1 cellular context compared by ENCODE assay signal in the genomic region with DNA sequence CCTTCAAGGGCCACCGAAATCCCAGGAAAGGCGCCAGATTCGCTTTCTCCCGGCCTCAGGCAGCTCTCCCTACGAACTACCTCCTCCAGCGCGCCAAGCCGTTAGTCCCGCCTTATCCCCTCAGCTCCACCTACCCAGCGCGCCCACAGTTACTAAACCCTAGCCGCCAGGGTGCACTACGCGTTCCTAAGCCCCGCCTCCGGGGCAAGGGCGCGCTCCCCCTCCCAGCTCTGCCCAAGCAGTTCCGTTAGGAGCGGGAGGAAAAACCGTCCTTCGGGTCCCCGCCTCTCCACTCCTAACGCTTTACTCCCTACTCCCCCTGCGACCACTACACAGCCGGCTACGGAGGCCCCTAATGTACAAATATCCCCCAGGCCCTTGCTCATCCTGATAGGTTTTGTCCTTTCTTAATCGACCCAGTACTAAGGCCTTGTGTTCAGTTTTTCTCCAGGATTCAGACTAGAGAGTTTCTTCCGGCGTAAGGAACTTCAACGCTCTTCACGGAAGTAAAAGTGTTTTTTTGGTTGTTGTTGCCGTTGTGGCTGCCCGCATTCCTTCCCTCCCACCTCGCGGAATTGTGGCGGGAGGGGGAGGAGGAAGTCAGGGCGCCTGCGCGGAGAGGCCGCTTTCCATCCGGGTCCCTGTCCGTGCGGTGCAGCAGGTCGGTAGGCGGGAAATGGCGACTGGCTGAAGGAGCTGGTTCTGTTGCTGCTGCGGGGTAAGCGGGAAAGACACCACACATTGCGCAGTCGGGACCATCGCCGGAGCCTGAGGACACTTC.
TF ChIP-seq lines count a peak whose summit lies in the region.

A gene (plus strand): TSS at position 655 of the 781 bp plus-strand sequence. CDS start 31,386 bp downstream, outside the sequence.

TF ChIP-seq in HEK293, 187 proteins besides CTCF, POLR2A, EP300 and RAD21 (continued from another document and continues in another):
- TF ChIP-seq, protein P1, sequence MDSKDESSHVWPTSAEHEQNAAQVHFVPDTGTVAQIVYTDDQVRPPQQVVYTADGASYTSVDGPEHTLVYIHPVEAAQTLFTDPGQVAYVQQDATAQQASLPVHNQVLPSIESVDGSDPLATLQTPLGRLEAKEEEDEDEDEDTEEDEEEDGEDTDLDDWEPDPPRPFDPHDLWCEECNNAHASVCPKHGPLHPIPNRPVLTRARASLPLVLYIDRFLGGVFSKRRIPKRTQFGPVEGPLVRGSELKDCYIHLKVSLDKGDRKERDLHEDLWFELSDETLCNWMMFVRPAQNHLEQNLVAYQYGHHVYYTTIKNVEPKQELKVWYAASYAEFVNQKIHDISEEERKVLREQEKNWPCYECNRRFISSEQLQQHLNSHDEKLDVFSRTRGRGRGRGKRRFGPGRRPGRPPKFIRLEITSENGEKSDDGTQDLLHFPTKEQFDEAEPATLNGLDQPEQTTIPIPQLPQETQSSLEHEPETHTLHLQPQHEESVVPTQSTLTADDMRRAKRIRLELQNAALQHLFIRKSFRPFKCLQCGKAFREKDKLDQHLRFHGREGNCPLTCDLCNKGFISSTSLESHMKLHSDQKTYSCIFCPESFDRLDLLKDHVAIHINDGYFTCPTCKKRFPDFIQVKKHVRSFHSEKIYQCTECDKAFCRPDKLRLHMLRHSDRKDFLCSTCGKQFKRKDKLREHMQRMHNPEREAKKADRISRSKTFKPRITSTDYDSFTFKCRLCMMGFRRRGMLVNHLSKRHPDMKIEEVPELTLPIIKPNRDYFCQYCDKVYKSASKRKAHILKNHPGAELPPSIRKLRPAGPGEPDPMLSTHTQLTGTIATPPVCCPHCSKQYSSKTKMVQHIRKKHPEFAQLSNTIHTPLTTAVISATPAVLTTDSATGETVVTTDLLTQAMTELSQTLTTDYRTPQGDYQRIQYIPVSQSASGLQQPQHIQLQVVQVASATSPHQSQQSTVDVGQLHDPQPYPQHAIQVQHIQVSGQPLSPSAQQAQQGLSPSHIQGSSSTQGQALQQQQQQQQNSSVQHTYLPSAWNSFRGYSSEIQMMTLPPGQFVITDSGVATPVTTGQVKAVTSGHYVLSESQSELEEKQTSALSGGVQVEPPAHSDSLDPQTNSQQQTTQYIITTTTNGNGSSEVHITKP (tag by site-specific recombination; IDR thresholded peaks at IDR 0.05), result peak; percentile 87
- TF ChIP-seq HOXA7 (CRISPR knock-in tag; IDR thresholded peaks at IDR 0.05; ENCODE audit: borderline replicate concordance) (no peak), GFI1B (tag by site-specific recombination; IDR thresholded peaks at IDR 0.05) (no peak), ZNF391 (tag by site-specific recombination; IDR thresholded peaks at IDR 0.05; ENCODE audit: borderline replicate concordance, low read depth) (peak; percentile 59; the same call in 1 of the 2 replicates), ZNF596 (tag by site-specific recombination; IDR thresholded peaks at IDR 0.05) (no peak), GLI2 (tag by site-specific recombination; IDR thresholded peaks at IDR 0.05; ENCODE audit: borderline replicate concordance, low read depth) (no peak), ZBTB1 (tag by site-specific recombination; IDR thresholded peaks at IDR 0.05) (no peak), MYNN (tag by site-specific recombination; IDR thresholded peaks at IDR 0.05; ENCODE audit: borderline replicate concordance) (no peak), ZXDB (tag by site-specific recombination; IDR thresholded peaks at IDR 0.05) (0 out of 2 replicates have a peak, but pooled peaks have one; percentile 82), KLF1 (tag by site-specific recombination; IDR thresholded peaks at IDR 0.05) (no peak), ZNF133 (tag by site-specific recombination; IDR thresholded peaks at IDR 0.05) (no peak), TRIM28 (IDR thresholded peaks at IDR 0.05; ENCODE audit: borderline replicate concordance, low read length) (0 out of 2 replicates have a peak, but pooled peaks have one; percentile 65), HOXC10 (CRISPR knock-in tag; IDR thresholded peaks at IDR 0.05) (no peak), GLI4 (tag by site-specific recombination; IDR thresholded peaks at IDR 0.05) (no peak), ZNF175 (tag by site-specific recombination; IDR thresholded peaks at IDR 0.05) (no peak), ZNF394 (tag by site-specific recombination; IDR thresholded peaks at IDR 0.05; ENCODE audit: borderline replicate concordance) (peak; percentile 29; the same call in 1 of the 2 replicates), ZNF529 (tag by site-specific recombination; IDR thresholded peaks at IDR 0.05; ENCODE audit: insufficient replicate concordance) (no peak), KLF8 (tag by site-specific recombination; IDR thresholded peaks at IDR 0.05) (peak; percentile 71), ZBTB7A (tag by site-specific recombination; IDR thresholded peaks at IDR 0.05; ENCODE audit: low read depth) (no peak), ZNF214 (tag by site-specific recombination; IDR thresholded peaks at IDR 0.05; ENCODE audit: borderline replicate concordance) (no peak), ZNF24 (tag by site-specific recombination; IDR thresholded peaks at IDR 0.05) (peak; percentile 27; the same call in 1 of the 2 replicates), SCRT2 (tag by site-specific recombination; IDR thresholded peaks at IDR 0.05) (peak; percentile 96), ZNF157 (tag by site-specific recombination; IDR thresholded peaks at IDR 0.05) (no peak), ZNF23 (tag by site-specific recombination; IDR thresholded peaks at IDR 0.05; ENCODE audit: borderline replicate concordance) (no peak), ZNF302 (tag by site-specific recombination; IDR thresholded peaks at IDR 0.05; ENCODE audit: low read depth) (no peak), MZF1 (tag by site-specific recombination; IDR thresholded peaks at IDR 0.05; ENCODE audit: borderline replicate concordance) (no peak)
- TF ChIP-seq, protein P2, sequence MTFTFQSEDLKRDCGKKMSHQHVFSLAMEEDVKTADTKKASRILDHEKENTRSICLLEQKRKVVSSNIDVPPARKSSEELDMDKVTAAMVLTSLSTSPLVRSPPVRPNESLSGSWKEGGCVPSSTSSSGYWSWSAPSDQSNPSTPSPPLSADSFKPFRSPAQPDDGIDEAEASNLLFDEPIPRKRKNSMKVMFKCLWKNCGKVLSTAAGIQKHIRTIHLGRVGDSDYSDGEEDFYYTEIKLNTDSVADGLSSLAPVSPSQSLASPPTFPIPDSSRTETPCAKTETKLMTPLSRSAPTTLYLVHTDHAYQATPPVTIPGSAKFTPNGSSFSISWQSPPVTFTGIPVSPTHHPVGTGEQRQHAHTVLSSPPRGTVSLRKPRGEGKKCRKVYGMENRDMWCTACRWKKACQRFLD (tag by site-specific recombination; IDR thresholded peaks at IDR 0.05), result no peak
- TF ChIP-seq, protein P3, sequence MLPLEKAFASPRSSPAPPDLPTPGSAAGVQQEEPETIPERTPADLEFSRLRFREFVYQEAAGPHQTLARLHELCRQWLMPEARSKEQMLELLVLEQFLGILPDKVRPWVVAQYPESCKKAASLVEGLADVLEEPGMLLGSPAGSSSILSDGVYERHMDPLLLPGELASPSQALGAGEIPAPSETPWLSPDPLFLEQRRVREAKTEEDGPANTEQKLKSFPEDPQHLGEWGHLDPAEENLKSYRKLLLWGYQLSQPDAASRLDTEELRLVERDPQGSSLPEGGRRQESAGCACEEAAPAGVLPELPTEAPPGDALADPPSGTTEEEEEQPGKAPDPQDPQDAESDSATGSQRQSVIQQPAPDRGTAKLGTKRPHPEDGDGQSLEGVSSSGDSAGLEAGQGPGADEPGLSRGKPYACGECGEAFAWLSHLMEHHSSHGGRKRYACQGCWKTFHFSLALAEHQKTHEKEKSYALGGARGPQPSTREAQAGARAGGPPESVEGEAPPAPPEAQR (tag by site-specific recombination; IDR thresholded peaks at IDR 0.05), result no peak
- TF ChIP-seq, protein P4, sequence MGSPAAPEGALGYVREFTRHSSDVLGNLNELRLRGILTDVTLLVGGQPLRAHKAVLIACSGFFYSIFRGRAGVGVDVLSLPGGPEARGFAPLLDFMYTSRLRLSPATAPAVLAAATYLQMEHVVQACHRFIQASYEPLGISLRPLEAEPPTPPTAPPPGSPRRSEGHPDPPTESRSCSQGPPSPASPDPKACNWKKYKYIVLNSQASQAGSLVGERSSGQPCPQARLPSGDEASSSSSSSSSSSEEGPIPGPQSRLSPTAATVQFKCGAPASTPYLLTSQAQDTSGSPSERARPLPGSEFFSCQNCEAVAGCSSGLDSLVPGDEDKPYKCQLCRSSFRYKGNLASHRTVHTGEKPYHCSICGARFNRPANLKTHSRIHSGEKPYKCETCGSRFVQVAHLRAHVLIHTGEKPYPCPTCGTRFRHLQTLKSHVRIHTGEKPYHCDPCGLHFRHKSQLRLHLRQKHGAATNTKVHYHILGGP (tag by site-specific recombination; IDR thresholded peaks at IDR 0.05), result no peak
- TF ChIP-seq, protein P5, sequence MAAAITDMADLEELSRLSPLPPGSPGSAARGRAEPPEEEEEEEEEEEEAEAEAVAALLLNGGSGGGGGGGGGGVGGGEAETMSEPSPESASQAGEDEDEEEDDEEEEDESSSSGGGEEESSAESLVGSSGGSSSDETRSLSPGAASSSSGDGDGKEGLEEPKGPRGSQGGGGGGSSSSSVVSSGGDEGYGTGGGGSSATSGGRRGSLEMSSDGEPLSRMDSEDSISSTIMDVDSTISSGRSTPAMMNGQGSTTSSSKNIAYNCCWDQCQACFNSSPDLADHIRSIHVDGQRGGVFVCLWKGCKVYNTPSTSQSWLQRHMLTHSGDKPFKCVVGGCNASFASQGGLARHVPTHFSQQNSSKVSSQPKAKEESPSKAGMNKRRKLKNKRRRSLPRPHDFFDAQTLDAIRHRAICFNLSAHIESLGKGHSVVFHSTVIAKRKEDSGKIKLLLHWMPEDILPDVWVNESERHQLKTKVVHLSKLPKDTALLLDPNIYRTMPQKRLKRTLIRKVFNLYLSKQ (tag by site-specific recombination; IDR thresholded peaks at IDR 0.05; ENCODE audit: borderline replicate concordance), result no peak
- TF ChIP-seq, protein P6, sequence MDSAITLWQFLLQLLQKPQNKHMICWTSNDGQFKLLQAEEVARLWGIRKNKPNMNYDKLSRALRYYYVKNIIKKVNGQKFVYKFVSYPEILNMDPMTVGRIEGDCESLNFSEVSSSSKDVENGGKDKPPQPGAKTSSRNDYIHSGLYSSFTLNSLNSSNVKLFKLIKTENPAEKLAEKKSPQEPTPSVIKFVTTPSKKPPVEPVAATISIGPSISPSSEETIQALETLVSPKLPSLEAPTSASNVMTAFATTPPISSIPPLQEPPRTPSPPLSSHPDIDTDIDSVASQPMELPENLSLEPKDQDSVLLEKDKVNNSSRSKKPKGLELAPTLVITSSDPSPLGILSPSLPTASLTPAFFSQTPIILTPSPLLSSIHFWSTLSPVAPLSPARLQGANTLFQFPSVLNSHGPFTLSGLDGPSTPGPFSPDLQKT (IDR thresholded peaks at IDR 0.05; ENCODE audit: borderline replicate concordance, low read depth, low read length), result no peak
- TF ChIP-seq, protein P7, sequence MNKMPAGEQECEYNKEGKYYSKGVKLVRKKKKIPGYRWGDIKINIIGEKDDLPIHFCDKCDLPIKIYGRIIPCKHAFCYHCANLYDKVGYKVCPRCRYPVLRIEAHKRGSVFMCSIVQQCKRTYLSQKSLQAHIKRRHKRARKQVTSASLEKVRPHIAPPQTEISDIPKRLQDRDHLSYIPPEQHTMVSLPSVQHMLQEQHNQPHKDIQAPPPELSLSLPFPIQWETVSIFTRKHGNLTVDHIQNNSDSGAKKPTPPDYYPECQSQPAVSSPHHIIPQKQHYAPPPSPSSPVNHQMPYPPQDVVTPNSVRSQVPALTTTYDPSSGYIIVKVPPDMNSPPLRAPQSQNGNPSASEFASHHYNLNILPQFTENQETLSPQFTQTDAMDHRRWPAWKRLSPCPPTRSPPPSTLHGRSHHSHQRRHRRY (tag by site-specific recombination; IDR thresholded peaks at IDR 0.05), result no peak
- TF ChIP-seq, protein P8, sequence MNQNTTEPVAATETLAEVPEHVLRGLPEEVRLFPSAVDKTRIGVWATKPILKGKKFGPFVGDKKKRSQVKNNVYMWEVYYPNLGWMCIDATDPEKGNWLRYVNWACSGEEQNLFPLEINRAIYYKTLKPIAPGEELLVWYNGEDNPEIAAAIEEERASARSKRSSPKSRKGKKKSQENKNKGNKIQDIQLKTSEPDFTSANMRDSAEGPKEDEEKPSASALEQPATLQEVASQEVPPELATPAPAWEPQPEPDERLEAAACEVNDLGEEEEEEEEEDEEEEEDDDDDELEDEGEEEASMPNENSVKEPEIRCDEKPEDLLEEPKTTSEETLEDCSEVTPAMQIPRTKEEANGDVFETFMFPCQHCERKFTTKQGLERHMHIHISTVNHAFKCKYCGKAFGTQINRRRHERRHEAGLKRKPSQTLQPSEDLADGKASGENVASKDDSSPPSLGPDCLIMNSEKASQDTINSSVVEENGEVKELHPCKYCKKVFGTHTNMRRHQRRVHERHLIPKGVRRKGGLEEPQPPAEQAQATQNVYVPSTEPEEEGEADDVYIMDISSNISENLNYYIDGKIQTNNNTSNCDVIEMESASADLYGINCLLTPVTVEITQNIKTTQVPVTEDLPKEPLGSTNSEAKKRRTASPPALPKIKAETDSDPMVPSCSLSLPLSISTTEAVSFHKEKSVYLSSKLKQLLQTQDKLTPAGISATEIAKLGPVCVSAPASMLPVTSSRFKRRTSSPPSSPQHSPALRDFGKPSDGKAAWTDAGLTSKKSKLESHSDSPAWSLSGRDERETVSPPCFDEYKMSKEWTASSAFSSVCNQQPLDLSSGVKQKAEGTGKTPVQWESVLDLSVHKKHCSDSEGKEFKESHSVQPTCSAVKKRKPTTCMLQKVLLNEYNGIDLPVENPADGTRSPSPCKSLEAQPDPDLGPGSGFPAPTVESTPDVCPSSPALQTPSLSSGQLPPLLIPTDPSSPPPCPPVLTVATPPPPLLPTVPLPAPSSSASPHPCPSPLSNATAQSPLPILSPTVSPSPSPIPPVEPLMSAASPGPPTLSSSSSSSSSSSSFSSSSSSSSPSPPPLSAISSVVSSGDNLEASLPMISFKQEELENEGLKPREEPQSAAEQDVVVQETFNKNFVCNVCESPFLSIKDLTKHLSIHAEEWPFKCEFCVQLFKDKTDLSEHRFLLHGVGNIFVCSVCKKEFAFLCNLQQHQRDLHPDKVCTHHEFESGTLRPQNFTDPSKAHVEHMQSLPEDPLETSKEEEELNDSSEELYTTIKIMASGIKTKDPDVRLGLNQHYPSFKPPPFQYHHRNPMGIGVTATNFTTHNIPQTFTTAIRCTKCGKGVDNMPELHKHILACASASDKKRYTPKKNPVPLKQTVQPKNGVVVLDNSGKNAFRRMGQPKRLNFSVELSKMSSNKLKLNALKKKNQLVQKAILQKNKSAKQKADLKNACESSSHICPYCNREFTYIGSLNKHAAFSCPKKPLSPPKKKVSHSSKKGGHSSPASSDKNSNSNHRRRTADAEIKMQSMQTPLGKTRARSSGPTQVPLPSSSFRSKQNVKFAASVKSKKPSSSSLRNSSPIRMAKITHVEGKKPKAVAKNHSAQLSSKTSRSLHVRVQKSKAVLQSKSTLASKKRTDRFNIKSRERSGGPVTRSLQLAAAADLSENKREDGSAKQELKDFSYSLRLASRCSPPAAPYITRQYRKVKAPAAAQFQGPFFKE (tag by site-specific recombination; IDR thresholded peaks at IDR 0.05; ENCODE audit: borderline replicate concordance), result no peak
- TF ChIP-seq, protein P9, sequence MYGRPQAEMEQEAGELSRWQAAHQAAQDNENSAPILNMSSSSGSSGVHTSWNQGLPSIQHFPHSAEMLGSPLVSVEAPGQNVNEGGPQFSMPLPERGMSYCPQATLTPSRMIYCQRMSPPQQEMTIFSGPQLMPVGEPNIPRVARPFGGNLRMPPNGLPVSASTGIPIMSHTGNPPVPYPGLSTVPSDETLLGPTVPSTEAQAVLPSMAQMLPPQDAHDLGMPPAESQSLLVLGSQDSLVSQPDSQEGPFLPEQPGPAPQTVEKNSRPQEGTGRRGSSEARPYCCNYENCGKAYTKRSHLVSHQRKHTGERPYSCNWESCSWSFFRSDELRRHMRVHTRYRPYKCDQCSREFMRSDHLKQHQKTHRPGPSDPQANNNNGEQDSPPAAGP (tag by site-specific recombination; IDR thresholded peaks at IDR 0.05), result no peak
